In genomic region chr20:23302386-23302785, GRCh38 we compare ENCODE assay signal across 19 cellular contexts. TPM values are rescaled to one million over a fixed set of nuclear protein-coding genes. Genes with fewer than 3 reads are reported as not detected.
A peak's percentile ranks its signal among the peaks of the same experiment; 100 is the strongest.
DNase-seq lines count a peak whose midpoint lies in the region; ATAC-seq, FAIRE-seq and TF ChIP-seq lines count a peak whose summit lies in the region.
"Had no signal": no experiment of that assay in that cellular context is flagged by ENCODE, and none has a peak within 500 bp of the region (broad histone marks: within the 10 kb centered on the region; RNA-seq: fewer than 3 reads in every experiment).

No MANE protein-coding gene starts in this region.

- H4K91ac ChIP-seq in neuronal stem cell (ENCODE audit: low read depth, low read length, poor library complexity), result no peak overlapping the region

- H3K4me2 ChIP-seq in DND-41 (ENCODE audit: insufficient read depth, low read length) (no peak overlapping the region), neuronal stem cell (ENCODE audit: insufficient read depth, low read length, poor library complexity, severe bottlenecking) (no peak overlapping the region)
- H3K4me2 ChIP-seq: GM23338 had no signal

- H3K4me1 ChIP-seq in DND-41 (ENCODE audit: insufficient read depth, low read length) (no peaks in the 10 kb centered on the region), neuronal stem cell (ENCODE audit: control insufficient read depth in 2 of 2, insufficient read depth in 1 of 2, low read depth in 1 of 2, low read length in 2 of 2) (peaks cover 0 to under 1% of the 10 kb centered on the region in 2 donors), small intestine (ENCODE audit: control insufficient read depth in 2 of 2, insufficient read depth in 1 of 2, low read depth in 1 of 2, low read length in 1 of 2) (no peaks in the 10 kb centered on the region)
- H3K4me1 ChIP-seq: Caco-2 had no signal

- H3K36me3 ChIP-seq in DND-41 (ENCODE audit: insufficient read depth, low read length) (no peaks in the 10 kb centered on the region), neuronal stem cell (replicated peaks in 1 of 2; ENCODE audit: control insufficient read depth in 2 of 2, insufficient read depth in 2 of 2, low read length in 2 of 2) (peaks cover 0 to 2% of the 10 kb centered on the region in 2 donors), small intestine (ENCODE audit: control insufficient read depth in 2 of 2, insufficient read depth in 2 of 2, low read length in 2 of 2) (no peaks in the 10 kb centered on the region)
- H3K36me3 ChIP-seq: BLaER1 had no signal

- H3K4me3 ChIP-seq in DND-41 (ENCODE audit: low read depth in 1 of 2, low read length in 2 of 2), result no peak overlapping the region
- peak overlapping the region; percentile 17 for H3K4me3 ChIP-seq in Jurkat, Clone E6-1 (ENCODE audit: low read length)
- H3K4me3 ChIP-seq in neuronal stem cell (ENCODE audit: low read length in 2 of 2), result no peak overlapping the region
- H3K4me3 ChIP-seq in small intestine (ENCODE audit: low read depth in 1 of 2, low read length in 2 of 2), result no peak overlapping the region
- H3K4me3 ChIP-seq: BLaER1, GM23338 had no signal

- no CpG with 5 or more reads among the region's 6 CpGs for WGBS in neuronal stem cell (ENCODE audit: extremely low coverage in 2 of 2, insufficient read length in 2 of 2, insufficient replicate concordance in 1 of 2), 2 donors
- 59 to 75% (median 60%) methylated on average over 4 to 6 of the region's 6 CpGs for WGBS in small intestine, 3 donors

- H2BK120ac ChIP-seq in neuronal stem cell (ENCODE audit: low read depth, low read length), result no peak overlapping the region

- ATAC-seq in DND-41 (ENCODE audit: insufficient read depth, low read depth), result peak; percentile 71
- ATAC-seq: CD8-positive, alpha-beta T cell; GM23338; HCT116 had no signal

- no peaks in the 10 kb centered on the region for H3K79me1 ChIP-seq in neuronal stem cell (ENCODE audit: low read depth, low read length)

- H3K27ac ChIP-seq in DND-41 (ENCODE audit: low read length), result no peak overlapping the region
- no peak overlapping the region for H3K27ac ChIP-seq in neuronal stem cell (replicated peaks; ENCODE audit: low read length)
- H3K27ac ChIP-seq in small intestine (ENCODE audit: low read depth in 1 of 2, low read length in 1 of 2), result no peak overlapping the region
- H3K27ac ChIP-seq: BLaER1, C4-2B had no signal

- DNase-seq in DND-41 (peak; percentile 42), neuronal stem cell (ENCODE audit: low spot score) (no peak), small intestine (no peak)
- peak; percentile 86 for DNase-seq in Jurkat, Clone E6-1 (ENCODE audit: low read depth, low spot score)
- no peak for DNase-seq in stimulated activated CD8-positive, alpha-beta memory T cell treated with anti-CD3 and anti-CD28 coated beads, Interleukin-4, amount 100 ng/mL, for 48 hours
- no peak for DNase-seq in stimulated activated CD4-positive, alpha-beta T cell treated with anti-CD3 and anti-CD28 coated beads, Interleukin-15, amount 100 ng/mL, for 24 hours
- DNase-seq: Caco-2; CD4-positive, CD25-positive, alpha-beta regulatory T cell; CD8-positive, alpha-beta T cell; DMS153; DMS79; GF-D8; H9 had no signal

- no peak overlapping the region for H3K23ac ChIP-seq in neuronal stem cell (ENCODE audit: low read depth, low read length, poor library complexity)

- no peak for TF ChIP-seq CTCF in DND-41 (IDR thresholded peaks at IDR 0.05; ENCODE audit: borderline replicate concordance, extremely low read depth, low read length, poor library complexity, severe bottlenecking)

- peak overlapping the region; percentile 88 for H3K18ac ChIP-seq in neuronal stem cell (ENCODE audit: low read length)

- H3K27me3 ChIP-seq in DND-41 (ENCODE audit: insufficient read depth, low read length, poor library complexity), result no peaks in the 10 kb centered on the region
- no peaks in the 10 kb centered on the region for H3K27me3 ChIP-seq in neuronal stem cell (ENCODE audit: control insufficient read depth in 3 of 3, insufficient read depth in 3 of 3, low read depth in 1 of 3, low read length in 3 of 3)
- peaks cover 0 to 2% of the 10 kb centered on the region in 2 donors for H3K27me3 ChIP-seq in small intestine (ENCODE audit: control insufficient read depth in 2 of 2, insufficient read depth in 2 of 2, low read length in 2 of 2)
- H3K27me3 ChIP-seq: BLaER1 had no signal

- H2BK12ac ChIP-seq in neuronal stem cell (ENCODE audit: low read length), result no peak overlapping the region

- H3K79me2 ChIP-seq in DND-41 (ENCODE audit: insufficient read depth, low read length), result no peaks in the 10 kb centered on the region

- no peak overlapping the region for H2BK5ac ChIP-seq in neuronal stem cell (ENCODE audit: low read length)

- no peaks in the 10 kb centered on the region for H4K20me1 ChIP-seq in DND-41 (ENCODE audit: insufficient read depth, low read length)

- H2BK15ac ChIP-seq in neuronal stem cell (ENCODE audit: low read length), result no peak overlapping the region

- no peak overlapping the region for H3K14ac ChIP-seq in neuronal stem cell (ENCODE audit: low read length)

- H3K9me3 ChIP-seq in DND-41 (ENCODE audit: insufficient read depth, low read length, severe bottlenecking), result no peaks in the 10 kb centered on the region
- H3K9me3 ChIP-seq in neuronal stem cell (replicated peaks in 1 of 2; ENCODE audit: control insufficient read depth in 2 of 2, insufficient read depth in 1 of 2, low read depth in 1 of 2, low read length in 2 of 2), result no peaks in the 10 kb centered on the region
- H3K9me3 ChIP-seq in small intestine (ENCODE audit: control insufficient read depth, low read depth), result no peaks in the 10 kb centered on the region
- H3K9me3 ChIP-seq: BLaER1, Caco-2 had no signal

- no peak overlapping the region for H2AFZ ChIP-seq in DND-41 (ENCODE audit: low read depth, low read length)
- no peak overlapping the region for H2AFZ ChIP-seq in neuronal stem cell (ENCODE audit: low read length)
- H2AFZ ChIP-seq: GM23338 had no signal

- H4K8ac ChIP-seq in neuronal stem cell (ENCODE audit: low read depth, low read length), result no peak overlapping the region

- H2AK5ac ChIP-seq in neuronal stem cell (ENCODE audit: low read depth, low read length), result no peak overlapping the region

- no peak overlapping the region for H3K4ac ChIP-seq in neuronal stem cell (ENCODE audit: low read length)

- no peak for FAIRE-seq in small intestine (lab: Jason Lieb, UNC)
- FAIRE-seq: GM12891, GM18507 had no signal

- H3K9ac ChIP-seq in DND-41 (ENCODE audit: low read depth, low read length) (no peak overlapping the region), neuronal stem cell (ENCODE audit: low read depth, low read length, poor library complexity) (no peak overlapping the region)
- H3K9ac ChIP-seq: BLaER1 had no signal

RNA-seq across cellular contexts. Expression of gene NXT1, which starts 48.2 kb away (rescaled TPM):
- 55.2 TPM for polyA plus RNA-seq in Jurkat, Clone E6-1 (2012; ENCODE audit: insufficient read depth, insufficient read length)
- polyA plus RNA-seq in neuronal stem cell (2013, experiment 1 of 2), result 32.1 TPM
- polyA plus RNA-seq in neuronal stem cell (2013, experiment 2 of 2), result 32.9 TPM
- 10 to 100 TPM in 2 of 3 donors, 1 to 10 TPM in 1; 4.9 to 22.2 (median 12.4) TPM for polyA plus RNA-seq in small intestine

RNA-seq across cellular contexts. Expression of gene GZF1, which starts 59.6 kb away (rescaled TPM):
- polyA plus RNA-seq in Jurkat, Clone E6-1 (2012; ENCODE audit: insufficient read depth, insufficient read length), result 13.2 TPM
- 6.0 TPM for polyA plus RNA-seq in neuronal stem cell (2013, experiment 1 of 2)
- 6.0 TPM for polyA plus RNA-seq in neuronal stem cell (2013, experiment 2 of 2)
- 1 to 10 TPM; 3.2 to 5.8 (median 3.8) TPM for polyA plus RNA-seq in small intestine

Comparison
In these comparisons a context has a peak if more than half of its experiments do, and no peak if none do; other contexts are left out.
1. DNase-seq: peak in DND-41 (single experiment) and Jurkat, Clone E6-1 (single experiment); none in neuronal stem cell (single experiment), small intestine (single experiment), stimulated activated CD8-positive, alpha-beta memory T cell treated with anti-CD3 and anti-CD28 coated beads, Interleukin-4, amount 100 ng/mL, for 48 hours (single experiment) and stimulated activated CD4-positive, alpha-beta T cell treated with anti-CD3 and anti-CD28 coated beads, Interleukin-15, amount 100 ng/mL, for 24 hours (single experiment).